In genomic region chr4:118352843-118353373, GRCh38 we compare ENCODE assay signal across 8 cellular contexts. TPM values are rescaled to one million over a fixed set of nuclear protein-coding genes. Genes with fewer than 3 reads are reported as not detected.
A peak's percentile ranks its signal among the peaks of the same experiment; 100 is the strongest.
DNase-seq lines count a peak whose midpoint lies in the region; ATAC-seq, FAIRE-seq and TF ChIP-seq lines count a peak whose summit lies in the region.

Gene PRSS12, minus strand, starts transcription at chr4:118353003. Its CDS starts 283 bp downstream, at chr4:118352720.

- H2AK5ac ChIP-seq in mesendoderm (ENCODE audit: low read length) = no peak within 1 kb of the TSS

- H3K9ac ChIP-seq in mesendoderm (ENCODE audit: low read length) = peak within 1 kb of the TSS; percentile 65

- H3K56ac ChIP-seq in mesendoderm (ENCODE audit: low read length) = peak within 1 kb of the TSS; percentile 80

- H4K5ac ChIP-seq in mesendoderm (ENCODE audit: low read length) = no peak within 1 kb of the TSS

- H3K27me3 ChIP-seq in effector memory CD4-positive, alpha-beta T cell (replicated peaks; ENCODE audit: control insufficient read depth, insufficient read depth, low read length, poor library complexity, severe bottlenecking) = peaks cover 31% of the 10 kb centered on the region
- H3K27me3 ChIP-seq in mesendoderm (ENCODE audit: insufficient read depth, low read length, poor library complexity) = no peaks in the 10 kb centered on the region

- H3K9me3 ChIP-seq in A549 = no peaks in the 10 kb centered on the region
- no peaks in the 10 kb centered on the region for H3K9me3 ChIP-seq in effector memory CD4-positive, alpha-beta T cell (ENCODE audit: control insufficient read depth, low read length)

- H3K27ac ChIP-seq in A549 = peak within 1 kb of the TSS; percentile 51 to 81; a peak in 5 of 6 replicates
- no peak within 1 kb of the TSS for H3K27ac ChIP-seq in effector memory CD4-positive, alpha-beta T cell (ENCODE audit: insufficient read depth, low read length, poor library complexity, severe bottlenecking)
- no peak within 1 kb of the TSS for H3K27ac ChIP-seq in mesendoderm (ENCODE audit: low read depth, low read length)

- no peak within 1 kb of the TSS for H4K8ac ChIP-seq in mesendoderm (ENCODE audit: low read depth, low read length)

- H3K4me1 ChIP-seq in A549 = no peaks in the 10 kb centered on the region
- no peaks in the 10 kb centered on the region for H3K4me1 ChIP-seq in effector memory CD4-positive, alpha-beta T cell (ENCODE audit: control insufficient read depth, insufficient read depth, low read length, poor library complexity, severe bottlenecking)
- no peaks in the 10 kb centered on the region for H3K4me1 ChIP-seq in mesendoderm (ENCODE audit: control insufficient read depth, low read depth, low read length)

- ATAC-seq in A549 = peak; percentile 97 to 99
- peak; percentile 87 for ATAC-seq in GM18517 (IDR thresholded peaks at IDR 0.05; ENCODE audit: unreplicated experiment)
- ATAC-seq in HG02973 (IDR thresholded peaks at IDR 0.05; ENCODE audit: unreplicated experiment) = peak; percentile 99

- H2BK5ac ChIP-seq in mesendoderm (ENCODE audit: low read length) = no peak within 1 kb of the TSS

- peak within 1 kb of the TSS; percentile 33 for H2BK120ac ChIP-seq in mesendoderm (ENCODE audit: low read depth, low read length)

- TF ChIP-seq EP300 in A549 (IDR thresholded peaks at IDR 0.05) = no peak

- H3K79me1 ChIP-seq in mesendoderm (ENCODE audit: low read length) = no peaks in the 10 kb centered on the region

- H3K23ac ChIP-seq in mesendoderm (ENCODE audit: low read length) = peak within 1 kb of the TSS; percentile 34

- TF ChIP-seq POLR2A in A549 (IDR thresholded peaks at IDR 0.05; ENCODE audit: low read length) = no peak

- H3K4me2 ChIP-seq in A549 (peak within 1 kb of the TSS; percentile 97), mesendoderm (ENCODE audit: low read length) (peak within 1 kb of the TSS; percentile 83)

- WGBS in A549 (ENCODE audit: missing lambda C conversion rate) = 2% methylated on average over 14 of the region's 53 CpGs
- no CpG with 5 or more reads among the region's 53 CpGs for WGBS in mesendoderm (ENCODE audit: extremely low coverage, insufficient coverage, low lambda C conversion rate)

- H3K4me3 ChIP-seq in A549 (peak within 1 kb of the TSS; percentile 70), mesendoderm (ENCODE audit: low read length) (peak within 1 kb of the TSS; percentile 27)
- peak within 1 kb of the TSS; percentile 44 for H3K4me3 ChIP-seq in effector memory CD4-positive, alpha-beta T cell (ENCODE audit: insufficient read depth, low read depth, low read length, poor library complexity, severe bottlenecking)

- peak in 1 of 2 experiments; percentile 36; a peak in 2 of 5 replicates for TF ChIP-seq RAD21 in A549 (conservative IDR thresholded peaks at IDR 0.05 in 1 of 2, IDR thresholded peaks at IDR 0.05 in 1 of 2)

- CTCF ChIA-PET in A549 (lab: Yijun Ruan, JAX) = interaction anchor here (1.1 to 3.4 kb wide), 11 partner anchors 10 to 64 kb away, joined by 3 to 13 read pairs (median 5); no protein-coding TSS in a partner anchor

- peak; percentile 61 for TF ChIP-seq CTCF in A549 (IDR thresholded peaks at IDR 0.05)

- peak within 1 kb of the TSS; percentile 42 for H3K18ac ChIP-seq in mesendoderm (ENCODE audit: low read length)

- H3K79me2 ChIP-seq in mesendoderm (ENCODE audit: control insufficient read depth, insufficient read depth, low read length) = no peaks in the 10 kb centered on the region

- no peak within 1 kb of the TSS for H3K4ac ChIP-seq in mesendoderm (ENCODE audit: low read depth, low read length)

- FAIRE-seq in A549 (lab: Jason Lieb, UNC) = no peak

- DNase-seq in A549 (ENCODE audit: low read depth in 1 of 2, low spot score in 1 of 2) = peak; percentile 47 to 56
- DNase-seq in NCI-H2227 treated with DMSO at 0.1 percent for 48 hours (lab: John Stamatoyannopoulos, UW) = peak; percentile 36
- peak; percentile 8 to 20 for DNase-seq in activated CD4-positive, alpha-beta T cell treated with anti-CD3 and anti-CD28 coated beads, Interleukin-2, amount 50 U/mL, for 24 hours (ENCODE audit: low read depth in 1 of 2, low spot score in 1 of 2)
- peak; percentile 3 to 28 (median 8) for DNase-seq in effector memory CD4-positive, alpha-beta T cell
- DNase-seq in mesendoderm = peak; percentile 89
- peak; percentile 53 to 61 for DNase-seq in stimulated activated CD8-positive, alpha-beta memory T cell treated with anti-CD3 and anti-CD28 coated beads, Interleukin-2, amount 100 ng/mL, for 48 hours (ENCODE audit: low read depth in 2 of 2)

- H3K36me3 ChIP-seq in effector memory CD4-positive, alpha-beta T cell (ENCODE audit: control insufficient read depth, insufficient read depth, low read length) = no peaks in the 10 kb centered on the region
- no peaks in the 10 kb centered on the region for H3K36me3 ChIP-seq in mesendoderm (ENCODE audit: control insufficient read depth, insufficient read depth, low read length)

- POLR2A ChIA-PET in A549 (lab: Yijun Ruan, JAX) = no interaction called here

- H2BK15ac ChIP-seq in mesendoderm (replicated peaks; ENCODE audit: low read depth) = no peak within 1 kb of the TSS

TF ChIP-seq in A549, 52 proteins besides CTCF, POLR2A, EP300 and RAD21:
- peak; percentile 37; the same call in 2 of the 3 replicates for TF ChIP-seq SMC3 (IDR thresholded peaks at IDR 0.05)
- TF ChIP-seq MAX (IDR thresholded peaks at IDR 0.05) = peak; percentile 62
- no peak for TF ChIP-seq ELK1 (IDR thresholded peaks at IDR 0.05; ENCODE audit: low read depth, low read length)

RNA-seq across cellular contexts. Expression of gene PRSS12, which starts in this region (rescaled TPM):
- polyA plus RNA-seq in A549 (2011; rRNA removed) = 0.19 and 0.34 TPM in 2 replicates
- 0.08 and 0.11 TPM in 2 replicates for polyA plus RNA-seq in A549 (2012; cell fraction: cytosol; rRNA removed)
- 0.07 and 0.10 TPM in 2 replicates for polyA plus RNA-seq in A549 (2012; cell fraction: nucleus; rRNA removed)
- 0.28 to 0.45 TPM (median 0.36 TPM) in 3 replicates for polyA plus RNA-seq in A549 (2017; fragmentation: RNase III; extraction: RNeasy Plus Mini Kit Qiagen cat#74134 plus additional on column Dnase treatment)
- polyA minus RNA-seq in A549 (2011; rRNA and poly(A)+ RNA removed) = 0.17 and 0.68 TPM in 2 replicates
- polyA plus RNA-seq in mesendoderm (2013, experiment 1 of 2) = 2.9 TPM
- 3.2 TPM for polyA plus RNA-seq in mesendoderm (2013, experiment 2 of 2)

Comparison
In these comparisons a context has a peak if more than half of its experiments do, and no peak if none do; other contexts are left out.
1. Peak in DNase-seq, ATAC-seq, H3K4me3 ChIP-seq, H3K27ac ChIP-seq and H3K4me2 ChIP-seq in A549; RNA of the gene not detected or under 1 TPM.
2. DNase-seq: peak in every context shown above with its lines; median percentile 89 in mesendoderm; 57 in stimulated activated CD8-positive, alpha-beta memory T cell treated with anti-CD3 and anti-CD28 coated beads, Interleukin-2, amount 100 ng/mL, for 48 hours; 52 in A549; 36 in NCI-H2227 treated with DMSO at 0.1 percent for 48 hours; 14 in activated CD4-positive, alpha-beta T cell treated with anti-CD3 and anti-CD28 coated beads, Interleukin-2, amount 50 U/mL, for 24 hours; 8 in effector memory CD4-positive, alpha-beta T cell.